ENCODE assay signal across 22 cellular contexts in the genomic region with DNA sequence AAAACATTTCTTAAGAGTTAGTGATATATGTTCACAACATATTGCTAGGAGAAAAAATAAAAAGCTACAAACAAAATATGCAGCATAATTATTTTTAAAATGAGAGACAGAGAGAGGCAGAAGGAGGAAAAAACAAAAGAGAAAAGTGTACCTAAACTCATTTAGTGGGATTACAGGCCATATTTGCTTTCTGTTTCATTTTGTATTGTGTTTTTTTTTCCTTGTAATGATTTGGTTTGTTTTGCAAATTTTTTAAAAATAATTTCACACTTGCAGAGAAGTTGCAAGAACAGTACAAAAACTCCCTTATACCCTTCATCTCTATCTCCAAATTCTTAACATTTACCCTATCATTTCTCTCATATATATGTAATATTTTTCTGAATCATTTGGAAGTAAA.
"Had no signal": no experiment of that assay in that cellular context is flagged by ENCODE, and none has a peak within 500 bp of the region (broad histone marks: within the 10 kb centered on the region; RNA-seq: fewer than 3 reads in every experiment).

No MANE protein-coding gene starts in this region.

- H3K36me3 ChIP-seq: ascending aorta had no signal

- H3K27me3 ChIP-seq: ascending aorta, body of pancreas had no signal

- H2AFZ ChIP-seq: PC-9 had no signal

- H3K9me3 ChIP-seq: ascending aorta, body of pancreas had no signal

- H3K4me3 ChIP-seq: ascending aorta, body of pancreas, coronary artery, PC-9 had no signal

- H3K4me2 ChIP-seq: PC-9 had no signal

- DNase-seq: activated CD4-positive, alpha-beta memory T cell treated with anti-CD3 and anti-CD28 coated beads for 36 hours; activated CD4-positive, alpha-beta T cell treated with anti-CD3 and anti-CD28 coated beads, Interleukin-2, amount 10 ng/mL, durations not matched to agents 7 days and 5 days; activated CD4-positive, CD25-positive, alpha-beta regulatory T cell; activated CD8-positive, alpha-beta memory T cell treated with anti-CD3 and anti-CD28 coated beads for 24 hours; activated gamma-delta T cell treated with Interleukin-2 at 50 U/mL for 16 hours; activated naive CD4-positive, alpha-beta T cell treated with anti-CD3 and anti-CD28 coated beads, Interleukin-2, amount 10 ng/mL, durations not matched to agents 7 days and 5 days; activated T-cell treated with anti-CD3 and anti-CD28 coated beads, Interleukin-2, amount 50 U/mL, for 4 hours; body of pancreas; central memory CD4-positive, alpha-beta T cell; MV-4-11; NCI-H1092 treated with DMSO at 0.1 percent for 48 hours; NCI-H1436; NCI-H187; NCI-H2081; NCI-H510A treated with DMSO at 0.1 percent for 48 hours; NCI-H69; PC-9; SIG-M5; T-helper 17 cell; T-helper 9 cell had no signal

- H3K4me1 ChIP-seq: ascending aorta, body of pancreas had no signal

- H3K27ac ChIP-seq: ascending aorta, body of pancreas, coronary artery, PC-9 had no signal

- ATAC-seq: activated T-cell treated with anti-CD3 and anti-CD28 coated beads, Interleukin-2, amount 50 U/mL, for 4 hours; body of pancreas; T-helper 17 cell had no signal
